ENCODE assay signal across 1 cellular context in the genomic region with DNA sequence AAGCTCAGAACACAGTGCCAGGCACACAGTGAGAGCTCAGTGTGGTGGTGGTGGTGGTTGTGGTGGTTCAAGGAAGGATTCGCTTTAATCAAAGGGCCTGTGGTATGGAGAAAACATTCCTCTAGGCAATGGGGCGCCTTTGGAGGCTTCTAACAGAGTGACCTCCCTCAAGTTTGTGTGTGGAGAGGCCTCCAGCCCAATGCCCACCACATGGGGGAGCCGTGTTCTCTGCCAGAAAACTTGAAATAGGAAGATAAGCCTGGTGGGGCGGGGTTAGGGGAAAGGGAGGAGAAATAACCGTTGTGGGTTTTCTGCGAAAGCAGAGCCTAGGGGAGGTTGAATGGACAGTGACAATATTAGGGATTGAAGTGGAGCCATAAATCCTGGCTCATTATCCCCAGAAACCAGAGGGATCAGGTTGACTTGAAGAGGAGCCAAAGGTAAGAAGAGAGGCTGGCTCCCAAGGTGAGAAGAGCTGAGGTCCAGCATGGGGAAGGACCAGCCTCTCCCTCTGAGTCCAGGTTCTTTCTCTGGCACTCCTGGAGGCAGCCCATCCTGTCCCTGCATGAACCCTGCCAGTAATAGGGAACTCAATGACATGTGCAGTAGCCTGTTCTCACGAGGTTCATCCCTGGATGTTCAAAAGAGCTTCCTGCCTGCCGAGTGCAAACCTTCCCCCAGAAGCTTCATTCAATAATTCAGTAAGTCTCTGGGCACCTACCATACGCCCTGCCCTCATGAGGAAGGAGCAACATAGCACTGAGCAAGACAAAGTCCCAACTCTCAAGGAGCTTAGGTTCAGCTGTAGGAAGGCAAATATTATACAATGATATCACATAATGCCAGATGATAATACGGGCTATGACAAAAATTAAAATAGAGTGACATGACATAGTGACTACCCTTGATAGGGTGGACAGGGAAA.
TF ChIP-seq lines count a peak whose summit lies in the region.

No MANE protein-coding gene starts in this region.

TF ChIP-seq in HepG2, 621 proteins besides CTCF, POLR2A, EP300 and RAD21 (continued from another document and continues in another):
- TF ChIP-seq AHDC1 (CRISPR knock-in tag; IDR thresholded peaks at IDR 0.05; ENCODE audit: borderline replicate concordance) (no peak), ZNF230 (CRISPR knock-in tag; IDR thresholded peaks at IDR 0.05) (no peak), ZNF713 (CRISPR knock-in tag; IDR thresholded peaks at IDR 0.05) (no peak), ZNF615 (CRISPR knock-in tag; IDR thresholded peaks at IDR 0.05; ENCODE audit: borderline replicate concordance) (no peak), CCDC6 (CRISPR knock-in tag; IDR thresholded peaks at IDR 0.05) (no peak), ZFAT (CRISPR knock-in tag; conservative IDR thresholded peaks at IDR 0.05) (no peak), ATF1 (CRISPR knock-in tag; IDR thresholded peaks at IDR 0.05) (no peak), PAWR (CRISPR knock-in tag; IDR thresholded peaks at IDR 0.05; ENCODE audit: borderline replicate concordance) (no peak), KDM4B (CRISPR knock-in tag; IDR thresholded peaks at IDR 0.05) (no peak), GZF1 (CRISPR knock-in tag; IDR thresholded peaks at IDR 0.05) (no peak), ZFP82 (CRISPR knock-in tag; IDR thresholded peaks at IDR 0.05; ENCODE audit: borderline replicate concordance) (no peak), DZIP1 (CRISPR knock-in tag; IDR thresholded peaks at IDR 0.05) (no peak), ZNF496 (CRISPR knock-in tag; IDR thresholded peaks at IDR 0.05; ENCODE audit: insufficient replicate concordance) (no peak), RBM22 (optimal IDR thresholded peaks at IDR 0.05; ENCODE audit: low read length) (no peak), BHLHE40 (IDR thresholded peaks at IDR 0.05; ENCODE audit: low read length) (no peak), NFE2L1 (CRISPR knock-in tag; IDR thresholded peaks at IDR 0.05; ENCODE audit: borderline replicate concordance) (no peak), ELF3 (CRISPR knock-in tag; IDR thresholded peaks at IDR 0.05) (no peak), DDIT3 (CRISPR knock-in tag; IDR thresholded peaks at IDR 0.05) (no peak), MTF1 (CRISPR knock-in tag; IDR thresholded peaks at IDR 0.05) (no peak), ZNF724P (CRISPR knock-in tag; IDR thresholded peaks at IDR 0.05; ENCODE audit: borderline replicate concordance) (no peak), ZFY (CRISPR knock-in tag; IDR thresholded peaks at IDR 0.05) (no peak), ZNF124 (CRISPR knock-in tag; IDR thresholded peaks at IDR 0.05) (no peak), ZNF761 (CRISPR knock-in tag; conservative IDR thresholded peaks at IDR 0.05) (no peak), TEAD2 (CRISPR knock-in tag; IDR thresholded peaks at IDR 0.05) (no peak), DMTF1 (CRISPR knock-in tag; IDR thresholded peaks at IDR 0.05) (no peak), POLR2AphosphoS2 (IDR thresholded peaks at IDR 0.05; ENCODE audit: low read depth, low read length) (no peak), TFE3 (CRISPR knock-in tag; IDR thresholded peaks at IDR 0.05) (no peak), ZNF569 (CRISPR knock-in tag; IDR thresholded peaks at IDR 0.05; ENCODE audit: borderline replicate concordance) (no peak), ZZZ3 (CRISPR knock-in tag; IDR thresholded peaks at IDR 0.05; ENCODE audit: borderline replicate concordance) (no peak), GLMP (CRISPR knock-in tag; IDR thresholded peaks at IDR 0.05; ENCODE audit: borderline replicate concordance) (no peak), ETV5 (CRISPR knock-in tag; IDR thresholded peaks at IDR 0.05; ENCODE audit: borderline replicate concordance) (0 out of 2 replicates have a peak, but pooled peaks have one; percentile 15), DPF2 (CRISPR knock-in tag; IDR thresholded peaks at IDR 0.05; ENCODE audit: borderline replicate concordance, low read depth) (no peak), ZNF879 (CRISPR knock-in tag; IDR thresholded peaks at IDR 0.05) (no peak), ZNF460 (CRISPR knock-in tag; IDR thresholded peaks at IDR 0.05; ENCODE audit: borderline replicate concordance) (no peak), KLF9 (CRISPR knock-in tag; IDR thresholded peaks at IDR 0.05; ENCODE audit: low read depth) (no peak), IRF2 (CRISPR knock-in tag; IDR thresholded peaks at IDR 0.05) (0 out of 2 replicates have a peak, but pooled peaks have one; percentile 32), NR3C1 (CRISPR knock-in tag; IDR thresholded peaks at IDR 0.05) (no peak), ZNF501 (CRISPR knock-in tag; IDR thresholded peaks at IDR 0.05) (0 out of 2 replicates have a peak, but pooled peaks have one; percentile 30), KLF6 (CRISPR knock-in tag; IDR thresholded peaks at IDR 0.05) (no peak)
- TF ChIP-seq, protein P1, sequence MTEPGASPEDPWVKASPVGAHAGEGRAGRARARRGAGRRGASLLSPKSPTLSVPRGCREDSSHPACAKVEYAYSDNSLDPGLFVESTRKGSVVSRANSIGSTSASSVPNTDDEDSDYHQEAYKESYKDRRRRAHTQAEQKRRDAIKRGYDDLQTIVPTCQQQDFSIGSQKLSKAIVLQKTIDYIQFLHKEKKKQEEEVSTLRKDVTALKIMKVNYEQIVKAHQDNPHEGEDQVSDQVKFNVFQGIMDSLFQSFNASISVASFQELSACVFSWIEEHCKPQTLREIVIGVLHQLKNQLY (CRISPR knock-in tag; IDR thresholded peaks at IDR 0.05) = no peak
- TF ChIP-seq, protein P2, sequence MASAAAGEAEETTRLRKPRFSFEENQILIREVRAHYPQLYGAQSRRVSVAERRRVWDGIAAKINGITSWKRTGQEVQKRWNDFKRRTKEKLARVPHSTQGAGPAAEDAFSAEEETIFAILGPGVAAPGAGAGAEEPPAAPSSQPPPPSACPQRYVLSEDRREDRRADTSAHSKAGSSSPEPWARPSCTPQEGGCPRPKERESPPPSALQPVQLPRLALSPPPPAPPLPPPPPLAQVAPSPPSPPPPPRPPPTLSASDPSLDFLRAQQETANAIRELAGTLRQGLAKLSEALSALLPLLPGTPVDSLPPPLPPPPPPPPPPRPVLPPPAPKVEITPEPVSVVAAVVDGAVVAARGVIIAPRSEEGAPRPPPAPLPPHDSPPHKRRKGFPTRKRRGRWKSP (CRISPR knock-in tag; IDR thresholded peaks at IDR 0.05) = no peak
- TF ChIP-seq, protein P3, sequence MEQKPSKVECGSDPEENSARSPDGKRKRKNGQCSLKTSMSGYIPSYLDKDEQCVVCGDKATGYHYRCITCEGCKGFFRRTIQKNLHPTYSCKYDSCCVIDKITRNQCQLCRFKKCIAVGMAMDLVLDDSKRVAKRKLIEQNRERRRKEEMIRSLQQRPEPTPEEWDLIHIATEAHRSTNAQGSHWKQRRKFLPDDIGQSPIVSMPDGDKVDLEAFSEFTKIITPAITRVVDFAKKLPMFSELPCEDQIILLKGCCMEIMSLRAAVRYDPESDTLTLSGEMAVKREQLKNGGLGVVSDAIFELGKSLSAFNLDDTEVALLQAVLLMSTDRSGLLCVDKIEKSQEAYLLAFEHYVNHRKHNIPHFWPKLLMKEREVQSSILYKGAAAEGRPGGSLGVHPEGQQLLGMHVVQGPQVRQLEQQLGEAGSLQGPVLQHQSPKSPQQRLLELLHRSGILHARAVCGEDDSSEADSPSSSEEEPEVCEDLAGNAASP (CRISPR knock-in tag; IDR thresholded peaks at IDR 0.05; ENCODE audit: borderline replicate concordance) = no peak
